ENCODE assay signal across 1 cellular context in the genomic region with DNA sequence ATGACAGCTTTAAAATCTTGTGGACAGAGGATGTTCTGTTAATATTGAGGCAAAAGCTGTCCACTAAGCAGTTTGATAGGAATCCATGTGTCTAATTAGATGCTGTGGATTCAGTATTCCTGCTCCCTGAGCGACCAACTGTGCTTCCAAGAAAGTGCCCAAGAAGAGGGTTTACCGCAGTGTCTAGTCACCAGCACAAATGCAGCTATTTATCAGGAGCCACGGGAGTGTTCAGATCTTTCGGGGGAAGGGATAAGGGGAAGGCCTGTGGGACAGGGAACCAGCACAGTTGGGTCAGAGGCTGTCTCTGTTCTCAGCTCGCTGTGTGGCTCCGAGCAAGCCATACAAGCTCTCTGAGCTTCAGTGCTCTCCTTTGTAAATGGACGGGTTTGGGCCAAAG.
TF ChIP-seq lines count a peak whose summit lies in the region.

No MANE protein-coding gene starts in this region.

TF ChIP-seq in K562, 482 proteins besides CTCF, POLR2A, EP300 and RAD21 (continued from another document):
- TF ChIP-seq, protein P1, sequence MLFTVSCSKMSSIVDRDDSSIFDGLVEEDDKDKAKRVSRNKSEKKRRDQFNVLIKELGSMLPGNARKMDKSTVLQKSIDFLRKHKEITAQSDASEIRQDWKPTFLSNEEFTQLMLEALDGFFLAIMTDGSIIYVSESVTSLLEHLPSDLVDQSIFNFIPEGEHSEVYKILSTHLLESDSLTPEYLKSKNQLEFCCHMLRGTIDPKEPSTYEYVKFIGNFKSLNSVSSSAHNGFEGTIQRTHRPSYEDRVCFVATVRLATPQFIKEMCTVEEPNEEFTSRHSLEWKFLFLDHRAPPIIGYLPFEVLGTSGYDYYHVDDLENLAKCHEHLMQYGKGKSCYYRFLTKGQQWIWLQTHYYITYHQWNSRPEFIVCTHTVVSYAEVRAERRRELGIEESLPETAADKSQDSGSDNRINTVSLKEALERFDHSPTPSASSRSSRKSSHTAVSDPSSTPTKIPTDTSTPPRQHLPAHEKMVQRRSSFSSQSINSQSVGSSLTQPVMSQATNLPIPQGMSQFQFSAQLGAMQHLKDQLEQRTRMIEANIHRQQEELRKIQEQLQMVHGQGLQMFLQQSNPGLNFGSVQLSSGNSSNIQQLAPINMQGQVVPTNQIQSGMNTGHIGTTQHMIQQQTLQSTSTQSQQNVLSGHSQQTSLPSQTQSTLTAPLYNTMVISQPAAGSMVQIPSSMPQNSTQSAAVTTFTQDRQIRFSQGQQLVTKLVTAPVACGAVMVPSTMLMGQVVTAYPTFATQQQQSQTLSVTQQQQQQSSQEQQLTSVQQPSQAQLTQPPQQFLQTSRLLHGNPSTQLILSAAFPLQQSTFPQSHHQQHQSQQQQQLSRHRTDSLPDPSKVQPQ (CRISPR knock-in tag; IDR thresholded peaks at IDR 0.05; ENCODE audit: borderline replicate concordance): no peak
